ENCODE assay signal across 1 cellular context in the genomic region with DNA sequence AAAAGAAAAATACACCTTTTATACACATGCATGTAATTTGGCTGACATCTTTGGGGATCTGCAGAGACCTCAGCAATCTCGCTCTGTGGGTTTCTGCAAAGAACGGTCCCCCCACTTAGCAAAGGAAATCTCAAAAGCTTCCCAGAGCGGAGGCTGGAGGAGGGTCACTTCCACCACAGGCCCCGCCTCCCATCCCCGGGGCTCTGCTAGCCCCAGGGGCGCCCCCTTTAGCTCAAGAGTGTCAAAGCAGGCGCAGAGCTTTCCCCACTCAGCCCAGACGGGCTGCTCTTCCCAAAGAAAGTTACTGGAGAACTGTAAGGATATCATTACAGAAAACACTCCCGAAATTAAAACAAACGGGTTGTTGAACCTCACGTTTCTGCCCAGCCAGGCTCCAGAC.
TF ChIP-seq lines count a peak whose summit lies in the region.

No MANE protein-coding gene starts in this region.

TF ChIP-seq in WTC11, 78 proteins besides CTCF, POLR2A, EP300 and RAD21 (continued from another document):
- TF ChIP-seq, protein P1, sequence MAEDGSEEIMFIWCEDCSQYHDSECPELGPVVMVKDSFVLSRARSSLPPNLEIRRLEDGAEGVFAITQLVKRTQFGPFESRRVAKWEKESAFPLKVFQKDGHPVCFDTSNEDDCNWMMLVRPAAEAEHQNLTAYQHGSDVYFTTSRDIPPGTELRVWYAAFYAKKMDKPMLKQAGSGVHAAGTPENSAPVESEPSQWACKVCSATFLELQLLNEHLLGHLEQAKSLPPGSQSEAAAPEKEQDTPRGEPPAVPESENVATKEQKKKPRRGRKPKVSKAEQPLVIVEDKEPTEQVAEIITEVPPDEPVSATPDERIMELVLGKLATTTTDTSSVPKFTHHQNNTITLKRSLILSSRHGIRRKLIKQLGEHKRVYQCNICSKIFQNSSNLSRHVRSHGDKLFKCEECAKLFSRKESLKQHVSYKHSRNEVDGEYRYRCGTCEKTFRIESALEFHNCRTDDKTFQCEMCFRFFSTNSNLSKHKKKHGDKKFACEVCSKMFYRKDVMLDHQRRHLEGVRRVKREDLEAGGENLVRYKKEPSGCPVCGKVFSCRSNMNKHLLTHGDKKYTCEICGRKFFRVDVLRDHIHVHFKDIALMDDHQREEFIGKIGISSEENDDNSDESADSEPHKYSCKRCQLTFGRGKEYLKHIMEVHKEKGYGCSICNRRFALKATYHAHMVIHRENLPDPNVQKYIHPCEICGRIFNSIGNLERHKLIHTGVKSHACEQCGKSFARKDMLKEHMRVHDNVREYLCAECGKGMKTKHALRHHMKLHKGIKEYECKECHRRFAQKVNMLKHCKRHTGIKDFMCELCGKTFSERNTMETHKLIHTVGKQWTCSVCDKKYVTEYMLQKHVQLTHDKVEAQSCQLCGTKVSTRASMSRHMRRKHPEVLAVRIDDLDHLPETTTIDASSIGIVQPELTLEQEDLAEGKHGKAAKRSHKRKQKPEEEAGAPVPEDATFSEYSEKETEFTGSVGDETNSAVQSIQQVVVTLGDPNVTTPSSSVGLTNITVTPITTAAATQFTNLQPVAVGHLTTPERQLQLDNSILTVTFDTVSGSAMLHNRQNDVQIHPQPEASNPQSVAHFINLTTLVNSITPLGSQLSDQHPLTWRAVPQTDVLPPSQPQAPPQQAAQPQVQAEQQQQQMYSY (CRISPR knock-in tag; IDR thresholded peaks at IDR 0.05): no peak
- no peak for TF ChIP-seq FOXJ3 (CRISPR knock-in tag; IDR thresholded peaks at IDR 0.05; ENCODE audit: borderline replicate concordance)
- TF ChIP-seq GRHL2 (CRISPR knock-in tag; IDR thresholded peaks at IDR 0.05; ENCODE audit: insufficient replicate concordance, severe bottlenecking): no peak
- TF ChIP-seq ZNF232 (CRISPR knock-in tag; IDR thresholded peaks at IDR 0.05): no peak
- TF ChIP-seq, protein P2, sequence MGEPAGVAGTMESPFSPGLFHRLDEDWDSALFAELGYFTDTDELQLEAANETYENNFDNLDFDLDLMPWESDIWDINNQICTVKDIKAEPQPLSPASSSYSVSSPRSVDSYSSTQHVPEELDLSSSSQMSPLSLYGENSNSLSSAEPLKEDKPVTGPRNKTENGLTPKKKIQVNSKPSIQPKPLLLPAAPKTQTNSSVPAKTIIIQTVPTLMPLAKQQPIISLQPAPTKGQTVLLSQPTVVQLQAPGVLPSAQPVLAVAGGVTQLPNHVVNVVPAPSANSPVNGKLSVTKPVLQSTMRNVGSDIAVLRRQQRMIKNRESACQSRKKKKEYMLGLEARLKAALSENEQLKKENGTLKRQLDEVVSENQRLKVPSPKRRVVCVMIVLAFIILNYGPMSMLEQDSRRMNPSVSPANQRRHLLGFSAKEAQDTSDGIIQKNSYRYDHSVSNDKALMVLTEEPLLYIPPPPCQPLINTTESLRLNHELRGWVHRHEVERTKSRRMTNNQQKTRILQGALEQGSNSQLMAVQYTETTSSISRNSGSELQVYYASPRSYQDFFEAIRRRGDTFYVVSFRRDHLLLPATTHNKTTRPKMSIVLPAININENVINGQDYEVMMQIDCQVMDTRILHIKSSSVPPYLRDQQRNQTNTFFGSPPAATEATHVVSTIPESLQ (CRISPR knock-in tag; IDR thresholded peaks at IDR 0.05): no peak
- TF ChIP-seq KAT7 (CRISPR knock-in tag; IDR thresholded peaks at IDR 0.05; ENCODE audit: borderline replicate concordance): no peak
- no peak for TF ChIP-seq GABPB1 (CRISPR knock-in tag; IDR thresholded peaks at IDR 0.05)
- TF ChIP-seq ZNF138 (CRISPR knock-in tag; conservative IDR thresholded peaks at IDR 0.05): no peak
- TF ChIP-seq ZNF416 (CRISPR knock-in tag; IDR thresholded peaks at IDR 0.05): no peak
- no peak for TF ChIP-seq CREB1 (CRISPR knock-in tag; IDR thresholded peaks at IDR 0.05)
- no peak for TF ChIP-seq ZNF317 (CRISPR knock-in tag; IDR thresholded peaks at IDR 0.05; ENCODE audit: borderline replicate concordance, low read depth)
TF ChIP-seq in WTC11: peak in this region for 0.
